ENCODE assay signal across 2 cellular contexts in genomic region chr12:89525002-89525823, GRCh38.
TF ChIP-seq lines count a peak whose summit lies in the region.

No MANE protein-coding gene starts in this region.

TF ChIP-seq in Ishikawa, 13 proteins besides CTCF, POLR2A, EP300 and RAD21 (continued from another document):
- TF ChIP-seq YY1 (IDR thresholded peaks at IDR 0.05; ENCODE audit: low read depth) (peak; percentile 15; the same call in 1 of the 2 replicates), CEBPB (IDR thresholded peaks at IDR 0.05) (no peak), MAX (IDR thresholded peaks at IDR 0.05) (peak; percentile 62)

TF ChIP-seq in HepG2, 621 proteins besides CTCF, POLR2A, EP300 and RAD21 (continued from another document and continues in another):
- TF ChIP-seq ZBTB33 (CRISPR knock-in tag; IDR thresholded peaks at IDR 0.05) (no peak), ZNF501 (CRISPR knock-in tag; IDR thresholded peaks at IDR 0.05) (peak; percentile 84), REL (CRISPR knock-in tag; conservative IDR thresholded peaks at IDR 0.05) (0 out of 2 replicates have a peak, but pooled peaks have one; percentile 17), FOXK2 (IDR thresholded peaks at IDR 0.05) (no peak), HMGXB4 (CRISPR knock-in tag; IDR thresholded peaks at IDR 0.05; ENCODE audit: borderline replicate concordance in 1 of 2, low read depth in 1 of 2) (peak in 1 of 2 experiments; percentile 57; a peak in 1 of 4 replicates), E2F5 (CRISPR knock-in tag; conservative IDR thresholded peaks at IDR 0.05) (no peak), PHF8 (CRISPR knock-in tag; IDR thresholded peaks at IDR 0.05) (peak; percentile 10; the same call in 1 of the 2 replicates), SMYD3 (CRISPR knock-in tag; IDR thresholded peaks at IDR 0.05) (0 out of 2 replicates have a peak, but pooled peaks have one; percentile 13), MAX (IDR thresholded peaks at IDR 0.05) (no peak), SIN3B (IDR thresholded peaks at IDR 0.05; ENCODE audit: low read length) (no peak; the same call in 1 of the 2 replicates), ZKSCAN1 (IDR thresholded peaks at IDR 0.05; ENCODE audit: low read length) (no peak), ZNF687 (CRISPR knock-in tag; IDR thresholded peaks at IDR 0.05) (peak; percentile 22; the same call in 1 of the 2 replicates), CBX1 (IDR thresholded peaks at IDR 0.05; ENCODE audit: low read depth) (no peak), SYNCRIP (IDR thresholded peaks at IDR 0.05; ENCODE audit: insufficient read depth, low read depth, low read length) (no peak), ZBTB49 (CRISPR knock-in tag; IDR thresholded peaks at IDR 0.05; ENCODE audit: borderline replicate concordance) (no peak), KLF12 (CRISPR knock-in tag; IDR thresholded peaks at IDR 0.05; ENCODE audit: borderline replicate concordance) (no peak), ATF4 (CRISPR knock-in tag; IDR thresholded peaks at IDR 0.05) (0 out of 4 replicates have a peak, but pooled peaks of 1 of the 2 experiments have one; percentile 3), HNRNPLL (IDR thresholded peaks at IDR 0.05; ENCODE audit: low read depth, low read length, poor library complexity, severe bottlenecking) (peak; percentile 47), DNMT3B (CRISPR knock-in tag; conservative IDR thresholded peaks at IDR 0.05) (no peak), ZNF230 (CRISPR knock-in tag; IDR thresholded peaks at IDR 0.05) (no peak), NRL (CRISPR knock-in tag; IDR thresholded peaks at IDR 0.05; ENCODE audit: borderline replicate concordance) (no peak; the same call in 1 of the 2 replicates), PHF5A (CRISPR knock-in tag; IDR thresholded peaks at IDR 0.05; ENCODE audit: low read depth, unreplicated experiment) (no peak), SRY (CRISPR knock-in tag; IDR thresholded peaks at IDR 0.05) (peak; percentile 65; the same call in 1 of the 2 replicates), CREM (IDR thresholded peaks at IDR 0.05) (0 out of 2 replicates have a peak, but pooled peaks have one; percentile 8), CREM (CRISPR knock-in tag; IDR thresholded peaks at IDR 0.05) (no peak), HIVEP1 (CRISPR knock-in tag; IDR thresholded peaks at IDR 0.05) (0 out of 2 replicates have a peak, but pooled peaks have one; percentile 14), ZNF225 (CRISPR knock-in tag; IDR thresholded peaks at IDR 0.05) (no peak), ZNF256 (CRISPR knock-in tag; conservative IDR thresholded peaks at IDR 0.05) (no peak), GZF1 (CRISPR knock-in tag; IDR thresholded peaks at IDR 0.05) (no peak), HDAC2 (CRISPR knock-in tag; IDR thresholded peaks at IDR 0.05) (no peak), TAF15 (IDR thresholded peaks at IDR 0.05; ENCODE audit: low read depth, low read length, poor library complexity, severe bottlenecking) (no peak), MLX (CRISPR knock-in tag; IDR thresholded peaks at IDR 0.05) (no peak), SUZ12 (IDR thresholded peaks at IDR 0.05; ENCODE audit: low read depth, low read length) (no peak), ZUFSP (CRISPR knock-in tag; IDR thresholded peaks at IDR 0.05; ENCODE audit: borderline replicate concordance) (no peak), GABPA (IDR thresholded peaks at IDR 0.05; ENCODE audit: low read depth, low read length) (no peak), GABPA (CRISPR knock-in tag; IDR thresholded peaks at IDR 0.05; ENCODE audit: low read depth) (0 out of 2 replicates have a peak, but pooled peaks have one; percentile 4), ZNF274 (CRISPR knock-in tag; IDR thresholded peaks at IDR 0.05) (no peak), NFYC (CRISPR knock-in tag; IDR thresholded peaks at IDR 0.05) (no peak), AGO2 (optimal IDR thresholded peaks at IDR 0.05; ENCODE audit: low read depth, low read length) (peak; percentile 44), ATF5 (CRISPR knock-in tag; IDR thresholded peaks at IDR 0.05; ENCODE audit: low read depth) (no peak), LCORL (IDR thresholded peaks at IDR 0.05) (no peak), LCORL (CRISPR knock-in tag; IDR thresholded peaks at IDR 0.05) (no peak; the same call in 1 of the 2 replicates), ZNF383 (CRISPR knock-in tag; IDR thresholded peaks at IDR 0.05; ENCODE audit: borderline replicate concordance) (0 out of 2 replicates have a peak, but pooled peaks have one; percentile 9), YY1 (IDR thresholded peaks at IDR 0.05; ENCODE audit: insufficient read depth, insufficient replicate concordance, low read depth, low read length) (no peak), SAFB2 (CRISPR knock-in tag; IDR thresholded peaks at IDR 0.05; ENCODE audit: borderline replicate concordance, low read depth) (0 out of 2 replicates have a peak, but pooled peaks have one; percentile 42), ZNF782 (CRISPR knock-in tag; IDR thresholded peaks at IDR 0.05; ENCODE audit: borderline replicate concordance) (no peak)
